In the genomic region with DNA sequence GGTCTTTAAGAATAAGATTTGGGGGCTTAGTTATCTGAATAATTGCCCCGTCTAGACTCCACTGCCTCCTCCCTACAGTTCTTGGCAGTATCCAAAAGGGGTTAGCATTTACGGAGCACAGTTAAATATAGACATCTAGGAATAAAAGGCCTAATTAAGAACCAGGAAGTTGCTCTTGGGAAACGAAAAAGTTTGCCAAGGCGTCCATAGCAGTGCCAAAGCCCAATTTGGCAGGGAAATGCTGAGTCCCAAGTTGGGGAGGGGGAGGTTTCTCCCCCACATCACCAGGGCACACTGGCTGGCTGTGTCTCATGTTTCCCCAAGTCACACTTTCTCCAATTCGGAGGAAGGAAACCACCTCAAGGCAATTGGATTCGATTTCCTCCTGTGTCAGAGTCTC, we compare ENCODE assay signal across 2 cellular contexts.
TF ChIP-seq lines count a peak whose summit lies in the region.

No MANE protein-coding gene starts in this region.

TF ChIP-seq in SK-N-SH, 30 proteins besides CTCF, POLR2A, EP300 and RAD21 (continued from another document):
- TF ChIP-seq, protein P1, sequence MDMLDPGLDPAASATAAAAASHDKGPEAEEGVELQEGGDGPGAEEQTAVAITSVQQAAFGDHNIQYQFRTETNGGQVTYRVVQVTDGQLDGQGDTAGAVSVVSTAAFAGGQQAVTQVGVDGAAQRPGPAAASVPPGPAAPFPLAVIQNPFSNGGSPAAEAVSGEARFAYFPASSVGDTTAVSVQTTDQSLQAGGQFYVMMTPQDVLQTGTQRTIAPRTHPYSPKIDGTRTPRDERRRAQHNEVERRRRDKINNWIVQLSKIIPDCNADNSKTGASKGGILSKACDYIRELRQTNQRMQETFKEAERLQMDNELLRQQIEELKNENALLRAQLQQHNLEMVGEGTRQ (IDR thresholded peaks at IDR 0.05; ENCODE audit: borderline replicate concordance, low read depth, low read length): no peak
- TF ChIP-seq, protein P2, sequence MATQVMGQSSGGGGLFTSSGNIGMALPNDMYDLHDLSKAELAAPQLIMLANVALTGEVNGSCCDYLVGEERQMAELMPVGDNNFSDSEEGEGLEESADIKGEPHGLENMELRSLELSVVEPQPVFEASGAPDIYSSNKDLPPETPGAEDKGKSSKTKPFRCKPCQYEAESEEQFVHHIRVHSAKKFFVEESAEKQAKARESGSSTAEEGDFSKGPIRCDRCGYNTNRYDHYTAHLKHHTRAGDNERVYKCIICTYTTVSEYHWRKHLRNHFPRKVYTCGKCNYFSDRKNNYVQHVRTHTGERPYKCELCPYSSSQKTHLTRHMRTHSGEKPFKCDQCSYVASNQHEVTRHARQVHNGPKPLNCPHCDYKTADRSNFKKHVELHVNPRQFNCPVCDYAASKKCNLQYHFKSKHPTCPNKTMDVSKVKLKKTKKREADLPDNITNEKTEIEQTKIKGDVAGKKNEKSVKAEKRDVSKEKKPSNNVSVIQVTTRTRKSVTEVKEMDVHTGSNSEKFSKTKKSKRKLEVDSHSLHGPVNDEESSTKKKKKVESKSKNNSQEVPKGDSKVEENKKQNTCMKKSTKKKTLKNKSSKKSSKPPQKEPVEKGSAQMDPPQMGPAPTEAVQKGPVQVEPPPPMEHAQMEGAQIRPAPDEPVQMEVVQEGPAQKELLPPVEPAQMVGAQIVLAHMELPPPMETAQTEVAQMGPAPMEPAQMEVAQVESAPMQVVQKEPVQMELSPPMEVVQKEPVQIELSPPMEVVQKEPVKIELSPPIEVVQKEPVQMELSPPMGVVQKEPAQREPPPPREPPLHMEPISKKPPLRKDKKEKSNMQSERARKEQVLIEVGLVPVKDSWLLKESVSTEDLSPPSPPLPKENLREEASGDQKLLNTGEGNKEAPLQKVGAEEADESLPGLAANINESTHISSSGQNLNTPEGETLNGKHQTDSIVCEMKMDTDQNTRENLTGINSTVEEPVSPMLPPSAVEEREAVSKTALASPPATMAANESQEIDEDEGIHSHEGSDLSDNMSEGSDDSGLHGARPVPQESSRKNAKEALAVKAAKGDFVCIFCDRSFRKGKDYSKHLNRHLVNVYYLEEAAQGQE (IDR thresholded peaks at IDR 0.05; ENCODE audit: low read depth, low read length): no peak
- TF ChIP-seq FOXM1 (IDR thresholded peaks at IDR 0.05; ENCODE audit: low read depth) (no peak), MEF2A (IDR thresholded peaks at IDR 0.05; ENCODE audit: borderline replicate concordance, low read depth) (no peak)

TF ChIP-seq in SK-N-SH treated with all-trans-retinoic acid at 6 μM for 48 hours, 23 proteins besides CTCF, POLR2A, EP300 and RAD21:
- TF ChIP-seq, protein P3, sequence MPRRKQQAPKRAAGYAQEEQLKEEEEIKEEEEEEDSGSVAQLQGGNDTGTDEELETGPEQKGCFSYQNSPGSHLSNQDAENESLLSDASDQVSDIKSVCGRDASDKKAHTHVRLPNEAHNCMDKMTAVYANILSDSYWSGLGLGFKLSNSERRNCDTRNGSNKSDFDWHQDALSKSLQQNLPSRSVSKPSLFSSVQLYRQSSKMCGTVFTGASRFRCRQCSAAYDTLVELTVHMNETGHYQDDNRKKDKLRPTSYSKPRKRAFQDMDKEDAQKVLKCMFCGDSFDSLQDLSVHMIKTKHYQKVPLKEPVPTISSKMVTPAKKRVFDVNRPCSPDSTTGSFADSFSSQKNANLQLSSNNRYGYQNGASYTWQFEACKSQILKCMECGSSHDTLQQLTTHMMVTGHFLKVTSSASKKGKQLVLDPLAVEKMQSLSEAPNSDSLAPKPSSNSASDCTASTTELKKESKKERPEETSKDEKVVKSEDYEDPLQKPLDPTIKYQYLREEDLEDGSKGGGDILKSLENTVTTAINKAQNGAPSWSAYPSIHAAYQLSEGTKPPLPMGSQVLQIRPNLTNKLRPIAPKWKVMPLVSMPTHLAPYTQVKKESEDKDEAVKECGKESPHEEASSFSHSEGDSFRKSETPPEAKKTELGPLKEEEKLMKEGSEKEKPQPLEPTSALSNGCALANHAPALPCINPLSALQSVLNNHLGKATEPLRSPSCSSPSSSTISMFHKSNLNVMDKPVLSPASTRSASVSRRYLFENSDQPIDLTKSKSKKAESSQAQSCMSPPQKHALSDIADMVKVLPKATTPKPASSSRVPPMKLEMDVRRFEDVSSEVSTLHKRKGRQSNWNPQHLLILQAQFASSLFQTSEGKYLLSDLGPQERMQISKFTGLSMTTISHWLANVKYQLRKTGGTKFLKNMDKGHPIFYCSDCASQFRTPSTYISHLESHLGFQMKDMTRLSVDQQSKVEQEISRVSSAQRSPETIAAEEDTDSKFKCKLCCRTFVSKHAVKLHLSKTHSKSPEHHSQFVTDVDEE (CRISPR knock-in tag; IDR thresholded peaks at IDR 0.05): no peak
